In the genomic region with DNA sequence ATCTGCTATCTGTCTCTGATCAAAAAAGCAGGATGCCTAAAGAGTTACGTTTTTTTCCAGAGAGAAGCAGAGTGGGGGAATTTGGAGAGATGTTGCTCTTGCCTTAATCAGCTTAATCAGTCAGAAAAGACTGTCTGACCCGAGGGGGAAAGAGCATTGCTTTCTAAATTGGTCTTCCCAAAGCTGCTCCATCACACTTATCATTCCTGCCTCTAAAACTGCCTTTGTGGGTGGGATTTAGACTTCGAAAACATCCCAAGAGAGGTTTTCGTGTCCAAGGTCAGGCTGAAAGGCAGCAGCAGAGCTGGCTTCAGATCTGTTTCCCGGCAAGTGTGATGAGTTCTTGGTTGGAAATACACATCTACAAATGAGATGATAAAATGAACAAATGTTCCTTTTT, we compare ENCODE assay signal across 23 cellular contexts.
DNase-seq lines count a peak whose midpoint lies in the region; ATAC-seq and TF ChIP-seq lines count a peak whose summit lies in the region.
"Had no signal": no experiment of that assay in that cellular context is flagged by ENCODE, and none has a peak within 500 bp of the region (broad histone marks: within the 10 kb centered on the region; RNA-seq: fewer than 3 reads in every experiment).

No MANE protein-coding gene starts in this region.

- intact Hi-C loops in activated naive CD4-positive, alpha-beta T cell treated with anti-CD3 and anti-CD28 coated beads for 36 hours (cut with micrococcal nuclease): no loop called here
- intact Hi-C loops in heart right ventricle (cut with DNase I): no loop called here

- H3K79me2 ChIP-seq in DND-41 (ENCODE audit: insufficient read depth, low read length): no peaks in the 10 kb centered on the region

- TF ChIP-seq CTCF in DND-41 (IDR thresholded peaks at IDR 0.05; ENCODE audit: borderline replicate concordance, extremely low read depth, low read length, poor library complexity, severe bottlenecking): no peak
- no peak for TF ChIP-seq CTCF in glutamatergic neuron (IDR thresholded peaks at IDR 0.05; ENCODE audit: partially characterized antibody, unreplicated experiment)
- TF ChIP-seq CTCF in neural crest cell (conservative IDR thresholded peaks at IDR 0.05): no peak
- TF ChIP-seq CTCF in GM10248 (IDR thresholded peaks at IDR 0.05; ENCODE audit: control extremely low read depth, extremely low read depth, low read depth, missing control alignments): no peak
- no peak for TF ChIP-seq CTCF in heart right ventricle (IDR thresholded peaks at IDR 0.05)

- H3K4me1 Mint-ChIP-seq in glutamatergic neuron (ENCODE audit: low read depth, unreplicated experiment): peaks cover 5% of the 10 kb centered on the region
- peaks cover 40% of the 10 kb centered on the region for H3K4me1 Mint-ChIP-seq in neural crest cell
- H3K4me1 Mint-ChIP-seq in activated naive CD4-positive, alpha-beta T cell treated with anti-CD3 and anti-CD28 coated beads for 36 hours (ENCODE audit: low read depth): peaks cover 10% of the 10 kb centered on the region

- 10% methylated on average over 5 of the region's 5 CpGs for WGBS in heart right ventricle, 2 donors

- H3K9me3 ChIP-seq in DND-41 (ENCODE audit: insufficient read depth, low read length, severe bottlenecking) (no peaks in the 10 kb centered on the region), heart right ventricle (no peaks in the 10 kb centered on the region)

- H3K4me3 ChIP-seq in DND-41 (ENCODE audit: low read depth in 1 of 2, low read length in 2 of 2): no peak overlapping the region
- H3K4me3 ChIP-seq in heart right ventricle: no peak overlapping the region
- H3K4me3 ChIP-seq: GM23338, PC-9 had no signal

- DNase-seq in DND-41: no peak
- peak; percentile 73 for DNase-seq in NCI-H2227 treated with DMSO at 0.1 percent for 48 hours (lab: John Stamatoyannopoulos, UW)
- DNase-seq in glutamatergic neuron: no peak
- DNase-seq in neural crest cell (ENCODE audit: low read depth, low spot score): no peak
- DNase-seq in GM10248 (ENCODE audit: extremely low spot score): no peak
- DNase-seq in activated naive CD4-positive, alpha-beta T cell treated with anti-CD3 and anti-CD28 coated beads for 36 hours: no peak
- no peak for DNase-seq in dedifferentiated amniotic fluid mesenchymal stem cell (ENCODE audit: extremely low spot score)
- DNase-seq in heart right ventricle: no peak
- DNase-seq: DMS53, EL, HCEC 1CT, KBM-7, MM.1S, NCI-H1048, NCI-H1417 treated with DMSO at 0.1 percent for 48 hours, NCI-H187, NCI-H748 treated with DMSO at 0.1 percent for 48 hours, PC-9, RPMI8226, SHP77 treated with DMSO at 0.1 percent for 48 hours had no signal

- H3K27me3 Mint-ChIP-seq in glutamatergic neuron (ENCODE audit: unreplicated experiment): no peaks in the 10 kb centered on the region
- H3K27me3 Mint-ChIP-seq in neural crest cell (ENCODE audit: low read depth): no peaks in the 10 kb centered on the region
- H3K27me3 Mint-ChIP-seq in activated naive CD4-positive, alpha-beta T cell treated with anti-CD3 and anti-CD28 coated beads for 36 hours (ENCODE audit: low read depth): no peaks in the 10 kb centered on the region

- no peaks in the 10 kb centered on the region for H3K36me3 Mint-ChIP-seq in glutamatergic neuron (ENCODE audit: unreplicated experiment)
- peaks cover under 1% of the 10 kb centered on the region for H3K36me3 Mint-ChIP-seq in neural crest cell (ENCODE audit: low read depth)
- no peaks in the 10 kb centered on the region for H3K36me3 Mint-ChIP-seq in activated naive CD4-positive, alpha-beta T cell treated with anti-CD3 and anti-CD28 coated beads for 36 hours (ENCODE audit: low read depth)

- H2AFZ ChIP-seq in DND-41 (ENCODE audit: low read depth, low read length): peak overlapping the region; percentile 58; the same call in 1 of the 2 replicates
- H2AFZ ChIP-seq: GM23338, PC-9 had no signal

- POLR2A ChIA-PET in GM10248 (lab: Yijun Ruan, JAX): no interaction called here

- H3K36me3 ChIP-seq in DND-41 (ENCODE audit: insufficient read depth, low read length): no peaks in the 10 kb centered on the region
- H3K36me3 ChIP-seq in heart right ventricle: no peaks in the 10 kb centered on the region

- H3K4me1 ChIP-seq in DND-41 (ENCODE audit: insufficient read depth, low read length): peaks cover 24% of the 10 kb centered on the region
- no peaks in the 10 kb centered on the region for H3K4me1 ChIP-seq in heart right ventricle

- H3K4me2 ChIP-seq in DND-41 (ENCODE audit: insufficient read depth, low read length): peak overlapping the region; percentile 33; the same call in 1 of the 2 replicates
- H3K4me2 ChIP-seq: GM23338, PC-9 had no signal

- ATAC-seq in DND-41 (ENCODE audit: insufficient read depth, low read depth): no peak
- no peak for ATAC-seq in heart right ventricle
- ATAC-seq: GM23338 had no signal

- peak overlapping the region; percentile 46 for H3K4me3 Mint-ChIP-seq in glutamatergic neuron (ENCODE audit: unreplicated experiment)
- no peak overlapping the region for H3K4me3 Mint-ChIP-seq in neural crest cell
- no peak overlapping the region for H3K4me3 Mint-ChIP-seq in activated naive CD4-positive, alpha-beta T cell treated with anti-CD3 and anti-CD28 coated beads for 36 hours
- H3K4me3 Mint-ChIP-seq: GM23338 had no signal

- CTCF ChIA-PET in GM10248 (lab: Yijun Ruan, JAX): no interaction called here
- CTCF ChIA-PET in activated naive CD4-positive, alpha-beta T cell treated with anti-CD3 and anti-CD28 coated beads for 36 hours (lab: Charles Lee): no interaction called here

- H4K20me1 ChIP-seq in DND-41 (ENCODE audit: insufficient read depth, low read length): no peaks in the 10 kb centered on the region

- H3K27ac ChIP-seq in DND-41 (ENCODE audit: low read length): peak overlapping the region; percentile 49; the same call in 1 of the 2 replicates
- no peak overlapping the region for H3K27ac ChIP-seq in heart right ventricle
- H3K27ac ChIP-seq: C4-2B, HL-60, PC-9 had no signal

- H3K27me3 ChIP-seq in DND-41 (ENCODE audit: insufficient read depth, low read length, poor library complexity) (no peaks in the 10 kb centered on the region), heart right ventricle (peaks cover 0 to 8% (median 0%) of the 10 kb centered on the region in 7 donors)

- no peak overlapping the region for H3K9ac ChIP-seq in DND-41 (ENCODE audit: low read depth, low read length)

- H3K27ac Mint-ChIP-seq in glutamatergic neuron (ENCODE audit: unreplicated experiment) (no peak overlapping the region), neural crest cell (ENCODE audit: unreplicated experiment) (peak overlapping the region; percentile 39)
- H3K27ac Mint-ChIP-seq in activated naive CD4-positive, alpha-beta T cell treated with anti-CD3 and anti-CD28 coated beads for 36 hours: no peak overlapping the region
- H3K27ac Mint-ChIP-seq: GM23338 had no signal

- H3K9me3 Mint-ChIP-seq in glutamatergic neuron (ENCODE audit: unreplicated experiment) (no peaks in the 10 kb centered on the region), neural crest cell (no peaks in the 10 kb centered on the region)
- H3K9me3 Mint-ChIP-seq in activated naive CD4-positive, alpha-beta T cell treated with anti-CD3 and anti-CD28 coated beads for 36 hours: no peaks in the 10 kb centered on the region
- H3K9me3 Mint-ChIP-seq: GM23338 had no signal
